In genomic region chr9:21324040-21324439, GRCh38 we compare ENCODE assay signal across 1 cellular context.
TF ChIP-seq lines count a peak whose summit lies in the region.

No MANE protein-coding gene starts in this region.

TF ChIP-seq in A549, 52 proteins besides CTCF, POLR2A, EP300 and RAD21 (continued from another document):
- TF ChIP-seq, protein P1, sequence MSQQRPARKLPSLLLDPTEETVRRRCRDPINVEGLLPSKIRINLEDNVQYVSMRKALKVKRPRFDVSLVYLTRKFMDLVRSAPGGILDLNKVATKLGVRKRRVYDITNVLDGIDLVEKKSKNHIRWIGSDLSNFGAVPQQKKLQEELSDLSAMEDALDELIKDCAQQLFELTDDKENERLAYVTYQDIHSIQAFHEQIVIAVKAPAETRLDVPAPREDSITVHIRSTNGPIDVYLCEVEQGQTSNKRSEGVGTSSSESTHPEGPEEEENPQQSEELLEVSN (IDR thresholded peaks at IDR 0.05; ENCODE audit: borderline replicate concordance, low read depth) = no peak
- TF ChIP-seq, protein P2, sequence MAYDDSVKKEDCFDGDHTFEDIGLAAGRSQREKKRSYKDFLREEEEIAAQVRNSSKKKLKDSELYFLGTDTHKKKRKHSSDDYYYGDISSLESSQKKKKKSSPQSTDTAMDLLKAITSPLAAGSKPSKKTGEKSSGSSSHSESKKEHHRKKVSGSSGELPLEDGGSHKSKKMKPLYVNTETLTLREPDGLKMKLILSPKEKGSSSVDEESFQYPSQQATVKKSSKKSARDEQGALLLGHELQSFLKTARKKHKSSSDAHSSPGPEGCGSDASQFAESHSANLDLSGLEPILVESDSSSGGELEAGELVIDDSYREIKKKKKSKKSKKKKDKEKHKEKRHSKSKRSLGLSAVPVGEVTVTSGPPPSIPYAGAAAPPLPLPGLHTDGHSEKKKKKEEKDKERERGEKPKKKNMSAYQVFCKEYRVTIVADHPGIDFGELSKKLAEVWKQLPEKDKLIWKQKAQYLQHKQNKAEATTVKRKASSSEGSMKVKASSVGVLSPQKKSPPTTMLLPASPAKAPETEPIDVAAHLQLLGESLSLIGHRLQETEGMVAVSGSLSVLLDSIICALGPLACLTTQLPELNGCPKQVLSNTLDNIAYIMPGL (CRISPR knock-in tag; IDR thresholded peaks at IDR 0.05; ENCODE audit: borderline replicate concordance) = no peak
- TF ChIP-seq HDAC2 (IDR thresholded peaks at IDR 0.05) = no peak
- no peak for TF ChIP-seq TP53 (CRISPR knock-in tag; IDR thresholded peaks at IDR 0.05)
- no peak for TF ChIP-seq ZFP36 (IDR thresholded peaks at IDR 0.05; ENCODE audit: borderline replicate concordance, partially characterized antibody)
- TF ChIP-seq NFE2L2 (conservative IDR thresholded peaks at IDR 0.05; ENCODE audit: low read length) = no peak
- no peak for TF ChIP-seq BCL3 (IDR thresholded peaks at IDR 0.05)
